Comparison of ENCODE assay signal across 14 cellular contexts in genomic region chrX:154653048-154653401, GRCh38. TPM values are rescaled to one million over a fixed set of nuclear protein-coding genes. Genes with fewer than 3 reads are reported as not detected.
DNase-seq lines count a peak whose midpoint lies in the region; TF ChIP-seq lines count a peak whose summit lies in the region.
"Had no signal": no experiment of that assay in that cellular context is flagged by ENCODE, and none has a peak within 500 bp of the region (broad histone marks: within the 10 kb centered on the region; RNA-seq: fewer than 3 reads in every experiment).

No MANE protein-coding gene starts in this region.

- TF ChIP-seq POLR2A in vagina (IDR thresholded peaks at IDR 0.05) = no peak

- H3K9me3 ChIP-seq in vagina = no peaks in the 10 kb centered on the region
- H3K9me3 ChIP-seq: A549, Caco-2, HAP-1 had no signal

- TF ChIP-seq CTCF in 22Rv1 (IDR thresholded peaks at IDR 0.05) (no peak), vagina (IDR thresholded peaks at IDR 0.05) (no peak)

- H3K27ac ChIP-seq in 22Rv1 (peak overlapping the region; percentile 59), vagina (no peak overlapping the region), substantia nigra (ENCODE audit: low read depth, low read length, poor library complexity, severe bottlenecking) (no peak overlapping the region)
- H3K27ac ChIP-seq: A549, C4-2B had no signal

- H3K4me3 ChIP-seq in H7 (ENCODE audit: insufficient read depth, low read depth, low read length) (no peak overlapping the region), vagina (no peak overlapping the region)
- H3K4me3 ChIP-seq: A549, HAP-1 had no signal

- H3K4me1 ChIP-seq in vagina = no peaks in the 10 kb centered on the region
- H3K4me1 ChIP-seq: A549, Caco-2, HAP-1 had no signal

- DNase-seq in H7 = peak; percentile 16
- DNase-seq in islet precursor cell = peak; percentile 22
- DNase-seq in vagina (ENCODE audit: extremely low spot score in 2 of 2) = peak; percentile 60 to 67
- no peak for DNase-seq in SW480 (ENCODE audit: low spot score)
- DNase-seq in substantia nigra (lab: John Stamatoyannopoulos, UW) = no peak
- DNase-seq: AML-193; Caco-2; CD4-positive, alpha-beta T cell had no signal

- H3K36me3 ChIP-seq in H7 (replicated peaks; ENCODE audit: control insufficient read depth, insufficient read depth, low read length) = no peaks in the 10 kb centered on the region
- no peaks in the 10 kb centered on the region for H3K36me3 ChIP-seq in vagina
- H3K36me3 ChIP-seq: HAP-1 had no signal

- intact Hi-C loops in vagina (cut with DNase I) = no loop called here

- H3K27me3 ChIP-seq in H7 (ENCODE audit: control insufficient read depth, insufficient read depth, low read length) (no peaks in the 10 kb centered on the region), vagina (no peaks in the 10 kb centered on the region)

RNA-seq across cellular contexts. Expression of gene CTAG2, which starts 0.4 kb away (rescaled TPM):
- not detected in 2 replicates for total RNA-seq in H7 (2014; rRNA removed; shearing (Covaris generic))
- not detected for total RNA-seq in vagina
- total RNA-seq: Caco-2; CD4-positive, alpha-beta T cell; H1; HT-29 had no signal

RNA-seq across cellular contexts. Expression of gene CTAG1B, which starts 33.9 kb away (rescaled TPM):
- total RNA-seq in H7 (2014; rRNA removed; shearing (Covaris generic)) = not detected in 2 replicates
- not detected for total RNA-seq in vagina
- total RNA-seq: Caco-2; CD4-positive, alpha-beta T cell; H1; HT-29 had no signal

Comparison
In these comparisons a context has a peak if more than half of its experiments do, and no peak if none do; other contexts are left out.
1. DNase-seq: peak in H7 (single experiment), islet precursor cell (single experiment) and vagina (2 of 2); none in SW480 (single experiment) and substantia nigra (0 of 49).